24 cellular contexts compared by ENCODE assay signal in the genomic region with DNA sequence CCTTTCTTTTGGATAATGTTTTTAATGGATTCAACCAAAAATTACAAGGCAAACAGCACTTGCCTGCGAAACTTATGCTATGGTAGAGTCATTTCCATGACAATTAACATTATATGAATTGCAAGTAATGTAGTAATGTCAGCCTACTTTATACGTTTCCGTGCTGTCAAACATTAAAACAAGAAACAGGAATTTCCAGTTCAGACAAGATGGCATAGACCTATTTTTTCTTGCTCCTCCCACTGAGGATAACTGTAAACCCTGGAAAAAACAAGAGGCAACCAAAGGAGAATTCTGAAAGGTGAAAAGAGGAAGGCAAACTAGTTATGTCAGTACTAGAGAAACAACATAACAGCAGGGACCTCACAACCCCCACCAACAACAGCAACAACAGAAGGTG.
"Had no signal": no experiment of that assay in that cellular context is flagged by ENCODE, and none has a peak within 500 bp of the region (broad histone marks: within the 10 kb centered on the region; RNA-seq: fewer than 3 reads in every experiment).

No MANE protein-coding gene starts in this region.

- H3K4me1 ChIP-seq: foreskin keratinocyte had no signal

- H3K27me3 ChIP-seq: body of pancreas, foreskin keratinocyte, hepatocyte, upper lobe of right lung had no signal

- H3K27ac ChIP-seq: body of pancreas, epithelial cell of prostate, foreskin keratinocyte, hepatocyte, thoracic aorta, upper lobe of right lung had no signal

- H3K27ac Mint-ChIP-seq: activated CD4-positive, alpha-beta memory T cell treated with anti-CD3 and anti-CD28 coated beads for 36 hours; activated naive CD8-positive, alpha-beta T cell treated with anti-CD3 and anti-CD28 coated beads for 36 hours; activated T-helper 1 cell treated with anti-CD3 and anti-CD28 coated beads, Interleukin-12 subunit alpha, Interleukin-12 subunit beta, Interleukin-2, Interleukin-4 antibody, amounts not matched to agents 30 ng/mL and 10 ng/mL and 1 ng/mL, durations not matched to agents 14 hours and 24 hours and 36 hours; stimulated activated memory B cell treated with anti-CD40 and anti-IgM and Interleukin-4, amounts not matched to agents 10 μg/mL and 1 μg/mL and 100 μg/mL, for 72 hours; WTC11 had no signal

- H3K4me2 ChIP-seq: hepatocyte, smooth muscle cell had no signal

- H3K4me3 ChIP-seq: body of pancreas, hepatocyte, lung, smooth muscle cell, thoracic aorta, upper lobe of right lung had no signal

- H3K4me3 Mint-ChIP-seq: activated CD4-positive, alpha-beta memory T cell treated with anti-CD3 and anti-CD28 coated beads for 36 hours; activated naive CD8-positive, alpha-beta T cell treated with anti-CD3 and anti-CD28 coated beads for 36 hours; activated T-helper 1 cell treated with anti-CD3 and anti-CD28 coated beads, Interleukin-12 subunit alpha, Interleukin-12 subunit beta, Interleukin-2, Interleukin-4 antibody, amounts not matched to agents 30 ng/mL and 10 ng/mL and 1 ng/mL, durations not matched to agents 14 hours and 24 hours and 36 hours; effector memory CD8-positive, alpha-beta T cell; neural crest cell; stimulated activated memory B cell treated with anti-CD40 and anti-IgM and Interleukin-4, amounts not matched to agents 10 μg/mL and 1 μg/mL and 100 μg/mL, for 72 hours; WTC11 had no signal

- H3K9me3 ChIP-seq: body of pancreas, thoracic aorta, upper lobe of right lung had no signal

- H3K36me3 ChIP-seq: thoracic aorta had no signal

- H3K9me3 Mint-ChIP-seq: activated CD4-positive, alpha-beta memory T cell treated with anti-CD3 and anti-CD28 coated beads for 36 hours; activated naive CD8-positive, alpha-beta T cell treated with anti-CD3 and anti-CD28 coated beads for 36 hours; activated T-helper 1 cell treated with anti-CD3 and anti-CD28 coated beads, Interleukin-12 subunit alpha, Interleukin-12 subunit beta, Interleukin-2, Interleukin-4 antibody, amounts not matched to agents 30 ng/mL and 10 ng/mL and 1 ng/mL, durations not matched to agents 14 hours and 24 hours and 36 hours; effector memory CD8-positive, alpha-beta T cell; neural crest cell; stimulated activated memory B cell treated with anti-CD40 and anti-IgM and Interleukin-4, amounts not matched to agents 10 μg/mL and 1 μg/mL and 100 μg/mL, for 72 hours; WTC11 had no signal

- H3K4me1 Mint-ChIP-seq: neural crest cell; stimulated activated memory B cell treated with anti-CD40 and anti-IgM and Interleukin-4, amounts not matched to agents 10 μg/mL and 1 μg/mL and 100 μg/mL, for 72 hours had no signal

- H3K79me2 ChIP-seq: hepatocyte had no signal

- DNase-seq: activated CD4-positive, alpha-beta memory T cell treated with anti-CD3 and anti-CD28 coated beads for 36 hours; activated CD4-positive, alpha-beta T cell treated with anti-CD3 and anti-CD28 coated beads for 4 hours; activated gamma-delta T cell treated with Interleukin-2 at 50 U/mL for 16 hours; activated naive CD8-positive, alpha-beta T cell treated with anti-CD3 and anti-CD28 coated beads for 36 hours; activated T-cell treated with anti-CD3 and anti-CD28 coated beads for 4 hours; amygdala; body of pancreas; caudate nucleus; effector memory CD8-positive, alpha-beta T cell; foreskin keratinocyte; left cardiac atrium; midbrain; stimulated activated CD4-positive, alpha-beta T cell treated with anti-CD3 and anti-CD28 coated beads, Interleukin-4, amount 100 ng/mL, for 4 hours; upper lobe of right lung had no signal

- H3K27me3 Mint-ChIP-seq: activated CD4-positive, alpha-beta memory T cell treated with anti-CD3 and anti-CD28 coated beads for 36 hours; activated naive CD8-positive, alpha-beta T cell treated with anti-CD3 and anti-CD28 coated beads for 36 hours; effector memory CD8-positive, alpha-beta T cell; stimulated activated memory B cell treated with anti-CD40 and anti-IgM and Interleukin-4, amounts not matched to agents 10 μg/mL and 1 μg/mL and 100 μg/mL, for 72 hours had no signal

- ATAC-seq: body of pancreas; effector memory CD8-positive, alpha-beta T cell; foreskin keratinocyte; left cardiac atrium; sciatic nerve; stimulated activated memory B cell treated with anti-CD40 and anti-IgM and Interleukin-4, amounts not matched to agents 10 μg/mL and 1 μg/mL and 100 μg/mL, for 72 hours; upper lobe of right lung had no signal

- H2AFZ ChIP-seq: hepatocyte had no signal

- H3K36me3 Mint-ChIP-seq: WTC11 had no signal
